In genomic region chr9:12759767-12760166, GRCh38 we compare ENCODE assay signal across 11 cellular contexts. TPM values are rescaled to one million over a fixed set of nuclear protein-coding genes. Genes with fewer than 3 reads are reported as not detected.
DNase-seq lines count a peak whose midpoint lies in the region; ATAC-seq and TF ChIP-seq lines count a peak whose summit lies in the region.
"Had no signal": no experiment of that assay in that cellular context is flagged by ENCODE, and none has a peak within 500 bp of the region (broad histone marks: within the 10 kb centered on the region; RNA-seq: fewer than 3 reads in every experiment).

No MANE protein-coding gene starts in this region.

- DNase-seq in H4 (ENCODE audit: low spot score) (peak; percentile 61), RPMI7951 (ENCODE audit: low read depth) (peak; percentile 3), fibroblast of villous mesenchyme (ENCODE audit: low read depth) (peak; percentile 75), skeletal muscle cell (ENCODE audit: low read depth) (peak; percentile 74), NCI-H526 treated with DMSO at 0.1 percent for 48 hours (lab: John Stamatoyannopoulos, UW) (no peak), DMS 273 (lab: John Stamatoyannopoulos, UW; ENCODE audit: unreplicated experiment) (no peak), Right ventricle myocardium superior (no peak), T-helper 2 cell (no peak)
- DNase-seq: activated naive CD4-positive, alpha-beta T cell treated with anti-CD3 and anti-CD28 coated beads, Interleukin-2, amount 10 ng/mL, durations not matched to agents 7 days and 5 days; Caco-2; NCI-H187 treated with DMSO at 0.1 percent for 48 hours had no signal

- intact Hi-C loops in Right ventricle myocardium superior (cut with DNase I) = no loop called here

- H3K4me3 ChIP-seq in fibroblast of villous mesenchyme (ENCODE audit: low read depth, low read length) = no peak overlapping the region
- H3K4me3 ChIP-seq in skeletal muscle cell (ENCODE audit: low read depth, low read length) = no peak overlapping the region

- ATAC-seq in Right ventricle myocardium superior (ENCODE audit: poor library complexity) = no peak

- TF ChIP-seq CTCF in fibroblast of villous mesenchyme (IDR thresholded peaks at IDR 0.05; ENCODE audit: insufficient read depth, low read depth, low read length) = no peak

RNA-seq across cellular contexts. Expression of gene LURAP1L, which starts 15.1 kb away (rescaled TPM):
- 10.6 and 15.2 TPM in 2 replicates for total RNA-seq in H4 (2014; rRNA removed; shearing (Covaris generic))
- total RNA-seq in RPMI7951 (2014; rRNA removed; shearing (Covaris generic)) = 0.98 and 1.8 TPM in 2 replicates
- 38.0 and 49.0 TPM in 2 replicates for total RNA-seq in fibroblast of villous mesenchyme
- total RNA-seq in Right ventricle myocardium superior = 2.2 TPM
- total RNA-seq: Caco-2 had no signal

Comparison
In these comparisons a context has a peak if more than half of its experiments do, and no peak if none do; other contexts are left out.
1. DNase-seq: peak in H4 (single experiment), RPMI7951 (single experiment), fibroblast of villous mesenchyme (single experiment) and skeletal muscle cell (single experiment); none in NCI-H526 treated with DMSO at 0.1 percent for 48 hours (single experiment), DMS 273 (single experiment), Right ventricle myocardium superior (single experiment) and T-helper 2 cell (0 of 5).